ENCODE assay signal across 8 cellular contexts in genomic region chr11:27158763-27159679, GRCh38.
DNase-seq lines count a peak whose midpoint lies in the region; ATAC-seq and TF ChIP-seq lines count a peak whose summit lies in the region.

No MANE protein-coding gene starts in this region.

- peaks cover 3% of the 10 kb centered on the region for H3K4me1 ChIP-seq in mucosa of descending colon (ENCODE audit: low read depth)

- ATAC-seq in GM21717 (IDR thresholded peaks at IDR 0.05; ENCODE audit: unreplicated experiment) (peak; percentile 93), mucosa of descending colon (peak; percentile 83), GM21576 (IDR thresholded peaks at IDR 0.05; ENCODE audit: unreplicated experiment) (no peak), GM19328 (IDR thresholded peaks at IDR 0.05; ENCODE audit: unreplicated experiment) (no peak)

- TF ChIP-seq CTCF in mucosa of descending colon (IDR thresholded peaks at IDR 0.05) = peak; percentile 52

- H3K27ac ChIP-seq in epithelial cell of prostate = peak overlapping the region; percentile 60

- H3K4me3 ChIP-seq in mucosa of descending colon = no peak overlapping the region

- DNase-seq in G401 (ENCODE audit: low spot score) (peak; percentile 77), M059J (ENCODE audit: low read depth) (peak; percentile 76), SK-MEL-5 (ENCODE audit: low read depth, low spot score) (peak; percentile 84), epithelial cell of prostate (ENCODE audit: low read depth, low spot score) (peak; percentile 52), mucosa of descending colon (peak in 1 of 3 donors; percentile 72)

- no peaks in the 10 kb centered on the region for H3K9me3 ChIP-seq in mucosa of descending colon

- intact Hi-C loops in mucosa of descending colon (cut with DNase I, micrococcal nuclease) = loop anchor here in 1 of 2 donors (10.0 kb wide), 1 partner anchor 404 kb away; no protein-coding TSS in a partner anchor

- H3K36me3 ChIP-seq in mucosa of descending colon (ENCODE audit: low read depth) = no peaks in the 10 kb centered on the region

- in situ Hi-C loops in G401 (cut with HindIII; ENCODE audit: low sequenced_read_pairs) = no loop called here
- in situ Hi-C loops in SK-MEL-5 (cut with HindIII; ENCODE audit: low pct_unique_long_range_greater_than_20kb, low sequenced_read_pairs) = no loop called here

Comparison
In these comparisons a context has a peak if more than half of its experiments do, and no peak if none do; other contexts are left out.
1. ATAC-seq: peak in GM21717 (single experiment) and mucosa of descending colon (single experiment); none in GM21576 (single experiment) and GM19328 (single experiment).